10 cellular contexts compared by ENCODE assay signal in the genomic region with DNA sequence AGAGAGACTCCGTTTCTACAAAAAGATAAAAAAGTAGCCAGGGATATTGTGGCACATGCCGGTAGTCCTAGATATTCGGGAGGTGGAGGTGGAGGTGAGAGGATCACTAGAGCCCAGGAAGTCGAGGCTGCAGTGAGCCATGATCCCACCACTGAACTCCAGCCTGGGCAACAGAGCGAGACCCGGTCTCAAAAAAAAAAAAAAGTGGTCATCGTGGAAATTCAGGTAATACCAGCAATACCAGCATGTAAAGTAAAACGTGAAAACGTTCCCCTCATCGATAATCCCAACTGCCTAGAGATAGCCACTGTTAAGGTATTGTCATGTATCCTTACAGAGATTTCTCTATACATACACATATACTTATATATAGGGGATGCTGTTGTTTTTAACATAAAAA. TPM values are rescaled to one million over a fixed set of nuclear protein-coding genes. Genes with fewer than 3 reads are reported as not detected.
DNase-seq lines count a peak whose midpoint lies in the region; ATAC-seq and TF ChIP-seq lines count a peak whose summit lies in the region.
"Had no signal": no experiment of that assay in that cellular context is flagged by ENCODE, and none has a peak within 500 bp of the region (broad histone marks: within the 10 kb centered on the region; RNA-seq: fewer than 3 reads in every experiment).

No MANE protein-coding gene starts in this region.

- no peak overlapping the region for H3K27ac ChIP-seq in Karpas-422 (ENCODE audit: low read length)

- no peak overlapping the region for H2AFZ ChIP-seq in Karpas-422 (ENCODE audit: low read length)

- intact Hi-C loops in Caco-2 (cut with micrococcal nuclease; ENCODE audit: unreplicated experiment) (loop anchor here (2.0 to 10.0 kb wide), 2 partner anchors 209 to 211 kb away; partner anchors contain the start of gene PGK1), MCF 10A (cut with micrococcal nuclease) (no loop called here)

- no peaks in the 10 kb centered on the region for H3K4me1 Mint-ChIP-seq in Caco-2 (ENCODE audit: low read depth, unreplicated experiment)
- no peaks in the 10 kb centered on the region for H3K4me1 Mint-ChIP-seq in MCF 10A (ENCODE audit: insufficient read depth, unreplicated experiment)
- H3K4me1 Mint-ChIP-seq in natural killer cell treated with Interleukin-12 subunit alpha and Interleukin-12 subunit beta and Interleukin-15 and Interleukin-18, amount 100 ng/mL, for 72 hours (ENCODE audit: low read depth in 2 of 2), result peaks cover 14 to 20% of the 10 kb centered on the region in 2 donors

- H3K4me1 ChIP-seq in Caco-2 (no peaks in the 10 kb centered on the region), Karpas-422 (ENCODE audit: low read length) (peaks cover 8% of the 10 kb centered on the region)

- no peak for ATAC-seq in natural killer cell treated with Interleukin-12 subunit alpha and Interleukin-12 subunit beta and Interleukin-15 and Interleukin-18, amount 100 ng/mL, for 72 hours

- H3K27ac Mint-ChIP-seq in Caco-2 (ENCODE audit: unreplicated experiment) (no peak overlapping the region), MCF 10A (ENCODE audit: low read depth, unreplicated experiment) (no peak overlapping the region)
- peak overlapping the region in 1 of 2 donors; percentile 99 for H3K27ac Mint-ChIP-seq in natural killer cell treated with Interleukin-12 subunit alpha and Interleukin-12 subunit beta and Interleukin-15 and Interleukin-18, amount 100 ng/mL, for 72 hours

- DNase-seq in Caco-2 (no peak), Karpas-422 (no peak), MCF 10A (ENCODE audit: unreplicated experiment) (no peak), mesenteric fat pad (ENCODE audit: low spot score) (no peak), NCI-H510A (lab: John Stamatoyannopoulos, UW) (no peak), NCI-H748 treated with DMSO at 0.1 percent for 48 hours (lab: John Stamatoyannopoulos, UW) (no peak), Kasumi-1 (lab: John Stamatoyannopoulos, UW) (no peak)
- no peak for DNase-seq in natural killer cell treated with Interleukin-12 subunit alpha and Interleukin-12 subunit beta and Interleukin-15 and Interleukin-18, amount 100 ng/mL, for 72 hours (ENCODE audit: low spot score)
- DNase-seq: NCI-H1105 treated with DMSO at 0.1 percent for 48 hours, SHP77 had no signal

- H3K79me2 ChIP-seq in Karpas-422 (ENCODE audit: low read length), result peaks cover 56% of the 10 kb centered on the region

- H3K9me3 Mint-ChIP-seq in Caco-2 (ENCODE audit: unreplicated experiment) (no peaks in the 10 kb centered on the region), MCF 10A (ENCODE audit: unreplicated experiment) (no peaks in the 10 kb centered on the region)
- H3K9me3 Mint-ChIP-seq in natural killer cell treated with Interleukin-12 subunit alpha and Interleukin-12 subunit beta and Interleukin-15 and Interleukin-18, amount 100 ng/mL, for 72 hours, result no peaks in the 10 kb centered on the region

- H3K4me3 Mint-ChIP-seq in Caco-2 (ENCODE audit: unreplicated experiment), result peak overlapping the region; percentile 50
- H3K4me3 Mint-ChIP-seq in MCF 10A (ENCODE audit: unreplicated experiment), result peak overlapping the region; percentile 90
- H3K4me3 Mint-ChIP-seq in natural killer cell treated with Interleukin-12 subunit alpha and Interleukin-12 subunit beta and Interleukin-15 and Interleukin-18, amount 100 ng/mL, for 72 hours, result peak overlapping the region; percentile 94

- peak overlapping the region; percentile 76 for H3K9ac ChIP-seq in Karpas-422 (ENCODE audit: low read length)

- BruUV-seq in Caco-2 (replicated peaks; lab: Mats Ljungman, UMichigan), result no TSS peak
- BruUV-seq in MCF 10A (replicated peaks; lab: Mats Ljungman, UMichigan), result no TSS peak

- H3K27me3 Mint-ChIP-seq in Caco-2 (ENCODE audit: insufficient read depth, unreplicated experiment) (no peaks in the 10 kb centered on the region), MCF 10A (ENCODE audit: insufficient read depth, unreplicated experiment) (no peaks in the 10 kb centered on the region)
- peaks cover 0 to 5% of the 10 kb centered on the region in 2 donors for H3K27me3 Mint-ChIP-seq in natural killer cell treated with Interleukin-12 subunit alpha and Interleukin-12 subunit beta and Interleukin-15 and Interleukin-18, amount 100 ng/mL, for 72 hours

- H3K36me3 ChIP-seq in Caco-2 (ENCODE audit: control insufficient read depth, insufficient read depth, low read length) (no peaks in the 10 kb centered on the region), Karpas-422 (ENCODE audit: insufficient read depth, low read length) (peaks cover 3% of the 10 kb centered on the region)

- no peaks in the 10 kb centered on the region for H4K20me1 ChIP-seq in Karpas-422 (ENCODE audit: insufficient read depth, low read depth, low read length)

- no peaks in the 10 kb centered on the region for H3K9me2 ChIP-seq in Karpas-422 (replicated peaks; ENCODE audit: insufficient read depth, low read length)

- peak overlapping the region; percentile 72 for H3K4me2 ChIP-seq in Karpas-422 (ENCODE audit: low read depth, low read length, poor library complexity, severe bottlenecking)

- CTCF ChIA-PET in Caco-2 (lab: Charles Lee) (no interaction called here), MCF 10A (lab: Yijun Ruan, JAX) (interaction anchor here (0.6 to 1.3 kb wide), 3 partner anchors 132 to 199 kb away, joined by 3 to 4 read pairs (median 4); no protein-coding TSS in a partner anchor)

- H3K4me3 ChIP-seq in Caco-2 (ENCODE audit: low read depth, low read length) (peak overlapping the region; percentile 81), Karpas-422 (ENCODE audit: low read length) (peak overlapping the region; percentile 74)

- H3K36me3 Mint-ChIP-seq in Caco-2 (ENCODE audit: insufficient read depth, unreplicated experiment), result peaks cover 20% of the 10 kb centered on the region
- no peaks in the 10 kb centered on the region for H3K36me3 Mint-ChIP-seq in MCF 10A (ENCODE audit: insufficient read depth, unreplicated experiment)
- peaks cover 5% of the 10 kb centered on the region for H3K36me3 Mint-ChIP-seq in natural killer cell treated with Interleukin-12 subunit alpha and Interleukin-12 subunit beta and Interleukin-15 and Interleukin-18, amount 100 ng/mL, for 72 hours

- H3K9me3 ChIP-seq in Caco-2 (no peaks in the 10 kb centered on the region), Karpas-422 (ENCODE audit: low read length) (peaks cover 3% of the 10 kb centered on the region; the same call in 1 of the 2 replicates)

- H3K27me3 ChIP-seq in Caco-2 (replicated peaks; ENCODE audit: control insufficient read depth, insufficient read depth, low read length), result no peaks in the 10 kb centered on the region
- no peaks in the 10 kb centered on the region for H3K27me3 ChIP-seq in Karpas-422 (ENCODE audit: low read length)

- TF ChIP-seq CTCF in Caco-2 (IDR thresholded peaks at IDR 0.05; ENCODE audit: insufficient read depth in 1 of 2, low read depth in 1 of 2, low read length in 1 of 2, severe bottlenecking in 1 of 2, unreplicated experiment in 1 of 2) (no peak), MCF 10A (IDR thresholded peaks at IDR 0.05; ENCODE audit: unreplicated experiment) (no peak)

- POLR2A ChIA-PET in Caco-2 (lab: Charles Lee), result no interaction called here
- POLR2A ChIA-PET in MCF 10A (lab: Yijun Ruan, JAX), result interaction anchor here (0.7 to 3.8 kb wide), 4 partner anchors 17 to 215 kb away, joined by 3 to 40 read pairs (median 4); partner anchors contain the start of gene ATP7A

RNA-seq across cellular contexts. Expression of gene MAGT1, which starts 1.5 kb away (rescaled TPM):
- total RNA-seq in Caco-2 (2022), result 75.0 and 75.7 TPM in 2 replicates
- 78.5 and 110 TPM in 2 replicates for total RNA-seq in Karpas-422 (2014; rRNA removed; shearing (Covaris generic); ENCODE audit: low replicate concordance)
- 50.3 and 60.2 TPM in 2 replicates for total RNA-seq in MCF 10A (2022)
- 10 to 100 TPM; 44.9 to 70.1 TPM for total RNA-seq in natural killer cell treated with Interleukin-12 subunit alpha and Interleukin-12 subunit beta and Interleukin-15 and Interleukin-18, amount 100 ng/mL, for 72 hours
- total RNA-seq in mesenteric fat pad, result 56.5 TPM

RNA-seq across cellular contexts. Expression of gene COX7B, which starts 5.6 kb away (rescaled TPM):
- total RNA-seq in Caco-2 (2022) (243 and 283 TPM in 2 replicates), MCF 10A (2022) (245 and 344 TPM in 2 replicates), mesenteric fat pad (225 TPM)
- 256 and 632 TPM in 2 replicates for total RNA-seq in Karpas-422 (2014; rRNA removed; shearing (Covaris generic); ENCODE audit: low replicate concordance)
- total RNA-seq in natural killer cell treated with Interleukin-12 subunit alpha and Interleukin-12 subunit beta and Interleukin-15 and Interleukin-18, amount 100 ng/mL, for 72 hours, result 100 to 1,000 TPM; 127 to 204 TPM

RNA-seq across cellular contexts. Expression of gene ATP7A, which starts 16.8 kb away (rescaled TPM):
- total RNA-seq in Caco-2 (2022), result 3.1 and 3.6 TPM in 2 replicates
- 4.0 and 6.3 TPM in 2 replicates for total RNA-seq in Karpas-422 (2014; rRNA removed; shearing (Covaris generic); ENCODE audit: low replicate concordance)
- 3.8 and 4.8 TPM in 2 replicates for total RNA-seq in MCF 10A (2022)
- 10 to 100 TPM in 1 of 2 donors, 1 to 10 TPM in 1; 7.0 to 12.1 TPM for total RNA-seq in natural killer cell treated with Interleukin-12 subunit alpha and Interleukin-12 subunit beta and Interleukin-15 and Interleukin-18, amount 100 ng/mL, for 72 hours
- total RNA-seq in mesenteric fat pad, result 9.2 TPM
